In genomic region chrX:53073115-53073581, GRCh38 we compare ENCODE assay signal across 8 cellular contexts. TPM values are rescaled to one million over a fixed set of nuclear protein-coding genes. Genes with fewer than 3 reads are reported as not detected.
DNase-seq lines count a peak whose midpoint lies in the region; ATAC-seq and TF ChIP-seq lines count a peak whose summit lies in the region.

No MANE protein-coding gene starts in this region.

- no peak overlapping the region for H3K4me3 ChIP-seq in psoas muscle

- H3K27ac Mint-ChIP-seq in activated B cell treated with CpG ODN at 0.5 μM for 24 hours: peak overlapping the region; percentile 90

- H3K27ac ChIP-seq in psoas muscle: peak overlapping the region; percentile 46

- POLR2A ChIA-PET in activated B cell treated with CpG ODN at 0.5 μM for 24 hours (lab: Charles Lee): interaction anchor here (0.7 to 1.6 kb wide), 3 partner anchors 9 to 697 kb away, joined by 3 to 16 read pairs (median 3); partner anchors contain the start of gene TSPYL2

- H3K4me3 Mint-ChIP-seq in activated B cell treated with CpG ODN at 0.5 μM for 24 hours: no peak overlapping the region

- ATAC-seq in activated B cell treated with CpG ODN at 0.5 μM for 24 hours (ENCODE audit: low read depth) (no peak), psoas muscle (peak in 2 of 4 donors; percentile 4 to 35)

- no peaks in the 10 kb centered on the region for H3K36me3 Mint-ChIP-seq in activated B cell treated with CpG ODN at 0.5 μM for 24 hours (ENCODE audit: low read depth)

- peak; percentile 20 for DNase-seq in DMS79 treated with DMSO at 0.1 percent for 48 hours (lab: John Stamatoyannopoulos, UW)
- peak; percentile 51 to 52 for DNase-seq in NCI-H1930 (lab: John Stamatoyannopoulos, UW)
- no peak for DNase-seq in activated B cell treated with CpG ODN at 0.5 μM for 24 hours
- DNase-seq in psoas muscle: no peak
- no peak for DNase-seq in SW 1271 (lab: John Stamatoyannopoulos, UW)
- no peak for DNase-seq in stimulated activated CD4-positive, alpha-beta T cell treated with anti-CD3 and anti-CD28 coated beads, Interleukin-4, amount 100 ng/mL, for 4 hours
- DNase-seq in dermis blood vessel endothelial cell: no peak
- no peak for DNase-seq in Kasumi-1 (lab: John Stamatoyannopoulos, UW)

- intact Hi-C loops in activated B cell treated with CpG ODN at 0.5 μM for 24 hours (cut with micrococcal nuclease) (loop anchor here (10.0 kb wide), 1 partner anchor 242 kb away; no protein-coding TSS in a partner anchor), psoas muscle (cut with DNase I) (loop anchor here in 1 of 2 donors (5.0 kb wide), 1 partner anchor 674 kb away; no protein-coding TSS in a partner anchor)

- H3K36me3 ChIP-seq in psoas muscle (ENCODE audit: insufficient read depth in 1 of 2, low read depth in 1 of 2): no peaks in the 10 kb centered on the region

- TF ChIP-seq CTCF in activated B cell treated with CpG ODN at 0.5 μM for 24 hours (IDR thresholded peaks at IDR 0.05): no peak
- no peak for TF ChIP-seq CTCF in psoas muscle (IDR thresholded peaks at IDR 0.05)

- no peaks in the 10 kb centered on the region for H3K27me3 Mint-ChIP-seq in activated B cell treated with CpG ODN at 0.5 μM for 24 hours

- no peaks in the 10 kb centered on the region for H3K9me3 Mint-ChIP-seq in activated B cell treated with CpG ODN at 0.5 μM for 24 hours

- whole genome bisulfite sequencing in psoas muscle, 3 donors: 34 to 60% (median 52%) methylated on average over 3 to 6 of the region's 6 CpGs

- CTCF ChIA-PET in activated B cell treated with CpG ODN at 0.5 μM for 24 hours (lab: Charles Lee): interaction anchor here (1.6 to 3.1 kb wide), 2 partner anchors 9 to 16 kb away, joined by 6 to 17 read pairs; partner anchors contain the start of gene TSPYL2

- peaks cover 0 to 15% (median 0%) of the 10 kb centered on the region in 3 donors for H3K27me3 ChIP-seq in psoas muscle (ENCODE audit: insufficient read depth in 3 of 3, low read length in 2 of 3)

- no peaks in the 10 kb centered on the region for H3K4me1 ChIP-seq in psoas muscle

- no peaks in the 10 kb centered on the region for H3K9me3 ChIP-seq in psoas muscle

- peaks cover 16% of the 10 kb centered on the region for H3K4me1 Mint-ChIP-seq in activated B cell treated with CpG ODN at 0.5 μM for 24 hours

RNA-seq across cellular contexts. Expression of gene TSPYL2, which starts 9.0 kb away (rescaled TPM):
- total RNA-seq in activated B cell treated with CpG ODN at 0.5 μM for 24 hours (48.2 and 49.7 TPM in 2 replicates), psoas muscle (10 to 100 TPM; 20.0 to 56.4 (median 28.1) TPM), dermis blood vessel endothelial cell (5.6 and 11.1 TPM in 2 replicates)
- 10 to 100 TPM in 2 of 3 donors, 1 to 10 TPM in 1; 9.2 to 45.2 (median 23.2) TPM for polyA plus RNA-seq in psoas muscle

RNA-seq across cellular contexts. Expression of gene KANTR, which starts 20.8 kb away (rescaled TPM):
- total RNA-seq in activated B cell treated with CpG ODN at 0.5 μM for 24 hours (11.2 and 12.0 TPM in 2 replicates), psoas muscle (1 to 10 TPM; 3.4 to 8.2 (median 4.8) TPM), dermis blood vessel endothelial cell (7.6 and 8.5 TPM in 2 replicates)
- 1 to 10 TPM in 2 of 3 donors, under 1 TPM in 1; 0.89 to 5.2 (median 1.5) TPM for polyA plus RNA-seq in psoas muscle

RNA-seq across cellular contexts. Expression of gene GPR173, which starts 24.6 kb away (rescaled TPM):
- total RNA-seq in activated B cell treated with CpG ODN at 0.5 μM for 24 hours: 0.10 and 0.16 TPM in 2 replicates
- total RNA-seq in psoas muscle: under 1 TPM; 0.13 to 0.34 (median 0.20) TPM
- polyA plus RNA-seq in psoas muscle: under 1 TPM; 0.03 to 0.16 (median 0.08) TPM
- 1.7 and 2.5 TPM in 2 replicates for total RNA-seq in dermis blood vessel endothelial cell

Comparison
In these comparisons a context has a peak if more than half of its experiments do, and no peak if none do; other contexts are left out.
1. DNase-seq: peak in DMS79 treated with DMSO at 0.1 percent for 48 hours (single experiment) and NCI-H1930 (2 of 2); none in activated B cell treated with CpG ODN at 0.5 μM for 24 hours (single experiment), psoas muscle (0 of 2), SW 1271 (0 of 2), stimulated activated CD4-positive, alpha-beta T cell treated with anti-CD3 and anti-CD28 coated beads, Interleukin-4, amount 100 ng/mL, for 4 hours (0 of 2), dermis blood vessel endothelial cell (single experiment) and Kasumi-1 (0 of 2).